In genomic region chr18:3130344-3130743, GRCh38 we compare ENCODE assay signal across 1 cellular context.
TF ChIP-seq lines count a peak whose summit lies in the region.

No MANE protein-coding gene starts in this region.

TF ChIP-seq in HepG2, 621 proteins besides CTCF, POLR2A, EP300 and RAD21 (continued from another document):
- TF ChIP-seq ARID5B (CRISPR knock-in tag; IDR thresholded peaks at IDR 0.05) = peak; percentile 36; the same call in 1 of the 2 replicates
- TF ChIP-seq MED1 (CRISPR knock-in tag; IDR thresholded peaks at IDR 0.05) = 0 out of 2 replicates have a peak, but pooled peaks have one; percentile 27
- peak; percentile 41 for TF ChIP-seq HNF4A (CRISPR knock-in tag; IDR thresholded peaks at IDR 0.05)
- TF ChIP-seq ZNF121 (CRISPR knock-in tag; IDR thresholded peaks at IDR 0.05) = peak; percentile 73; the same call in 1 of the 2 replicates
- TF ChIP-seq REST (IDR thresholded peaks at IDR 0.05; ENCODE audit: borderline replicate concordance in 1 of 2, low read depth in 1 of 2, low read length in 2 of 2) = no peak
- no peak for TF ChIP-seq ZFY (CRISPR knock-in tag; IDR thresholded peaks at IDR 0.05)
- TF ChIP-seq ZNF264 (CRISPR knock-in tag; IDR thresholded peaks at IDR 0.05) = no peak
